In genomic region chr20:40770564-40771307, GRCh38 we compare ENCODE assay signal across 20 cellular contexts.
DNase-seq lines count a peak whose midpoint lies in the region; ATAC-seq, FAIRE-seq and TF ChIP-seq lines count a peak whose summit lies in the region.
"Had no signal": no experiment of that assay in that cellular context is flagged by ENCODE, and none has a peak within 500 bp of the region (broad histone marks: within the 10 kb centered on the region; RNA-seq: fewer than 3 reads in every experiment).

No MANE protein-coding gene starts in this region.

- no peak for TF ChIP-seq EP300 in H1 (IDR thresholded peaks at IDR 0.05; ENCODE audit: borderline replicate concordance in 1 of 2, low read depth in 2 of 2, low read length in 2 of 2)
- no peak for TF ChIP-seq EP300 in HepG2 (IDR thresholded peaks at IDR 0.05; ENCODE audit: low read depth in 2 of 2, low read length in 2 of 2)
- TF ChIP-seq EP300 in HepG2 (CRISPR knock-in tag; IDR thresholded peaks at IDR 0.05; ENCODE audit: borderline replicate concordance) = no peak
- no peak for TF ChIP-seq EP300 in transverse colon (IDR thresholded peaks at IDR 0.05; ENCODE audit: low read depth)

- no peak overlapping the region for H3K4me2 ChIP-seq in H1 (ENCODE audit: insufficient read depth in 1 of 2, low read depth in 2 of 2, low read length in 2 of 2)
- H3K4me2 ChIP-seq in HepG2 (ENCODE audit: low read depth, low read length) = no peak overlapping the region

- no peak overlapping the region for H2BK5ac ChIP-seq in H1 (ENCODE audit: low read depth, low read length)

- H2BK15ac ChIP-seq in H1 (ENCODE audit: low read length) = peak overlapping the region; percentile 12

- H3K23ac ChIP-seq in H1 (ENCODE audit: insufficient read length) = no peak overlapping the region

- no peak overlapping the region for H4K5ac ChIP-seq in H1 (ENCODE audit: insufficient read length, low read depth, low read length)

- no TSS peak for BruUV-seq in HepG2 (replicated peaks; lab: Mats Ljungman, UMichigan)

- H3K9ac ChIP-seq in H1 (replicated peaks in 1 of 4; ENCODE audit: extremely low read depth in 1 of 4, low read depth in 3 of 4, low read length in 3 of 4) = no peak overlapping the region
- no peak overlapping the region for H3K9ac ChIP-seq in HepG2 (ENCODE audit: insufficient read depth, low read depth, low read length)

- peak overlapping the region; percentile 40 for H2BK12ac ChIP-seq in H1 (ENCODE audit: low read depth, low read length)

- H3K18ac ChIP-seq in H1 (ENCODE audit: extremely low read depth, low read length) = no peak overlapping the region; the same call in 1 of the 2 replicates

- TF ChIP-seq RAD21 in H1 (IDR thresholded peaks at IDR 0.05 in 1 of 2, conservative IDR thresholded peaks at IDR 0.05 in 1 of 2; ENCODE audit: low read depth in 2 of 2, low read length in 2 of 2) = no peak
- no peak for TF ChIP-seq RAD21 in HepG2 (CRISPR knock-in tag; IDR thresholded peaks at IDR 0.05)

- H3K27me3 ChIP-seq in H1 (replicated peaks in 1 of 4; ENCODE audit: control insufficient read depth in 3 of 4, extremely low read depth in 1 of 4, insufficient read depth in 3 of 4, low read length in 3 of 4) (no peaks in the 10 kb centered on the region; a peak in 1 of 7 replicates), HepG2 (ENCODE audit: control insufficient read depth in 1 of 2, insufficient read depth in 2 of 2, low read length in 2 of 2) (0 out of 5 replicates have a peak, but pooled peaks cover 3 to 16% of the 10 kb centered on the region in 2 experiments), transverse colon (no peaks in the 10 kb centered on the region), small intestine (ENCODE audit: control insufficient read depth in 2 of 2, insufficient read depth in 2 of 2, low read length in 2 of 2) (no peaks in the 10 kb centered on the region)
- H3K27me3 ChIP-seq: uterus had no signal

- POLR2A ChIA-PET in H1 (lab: Charles Lee; ENCODE audit: partially characterized antibody) = no interaction called here
- POLR2A ChIA-PET in HepG2 (lab: Yijun Ruan, JAX) = no interaction called here

- CTCF ChIA-PET in H1 (lab: Charles Lee; ENCODE audit: partially characterized antibody) (interaction anchor here (0.8 to 1.4 kb wide), 4 partner anchors 27 to 186 kb away, joined by 3 to 8 read pairs (median 5); no protein-coding TSS in a partner anchor), HepG2 (lab: Yijun Ruan, JAX; ENCODE audit: low intra/inter-chr PET ratio, low total read pairs) (no interaction called here)

- H3K9me3 ChIP-seq in H1 (ENCODE audit: insufficient read depth in 2 of 2, low read depth in 1 of 2, low read length in 1 of 2) (no peaks in the 10 kb centered on the region), HepG2 (ENCODE audit: low read length) (no peaks in the 10 kb centered on the region), transverse colon (no peaks in the 10 kb centered on the region), small intestine (ENCODE audit: control insufficient read depth, low read depth) (no peaks in the 10 kb centered on the region)
- H3K9me3 ChIP-seq: neutrophil, uterus had no signal

- no peak overlapping the region for H3K4me3 ChIP-seq in H1 (ENCODE audit: extremely low read depth in 1 of 4, insufficient read depth in 2 of 4, low read depth in 3 of 4, low read length in 4 of 4)
- H3K4me3 ChIP-seq in HepG2 (replicated peaks in 1 of 3; ENCODE audit: insufficient read depth in 1 of 3, low read depth in 2 of 3, low read length in 3 of 3) = no peak overlapping the region
- H3K4me3 ChIP-seq in transverse colon = no peak overlapping the region
- no peak overlapping the region for H3K4me3 ChIP-seq in small intestine (ENCODE audit: low read depth in 1 of 2, low read length in 2 of 2)
- H3K4me3 ChIP-seq: lung, uterus had no signal

- DNase-seq in NOMO-1 treated with DMSO at 0.1 percent for 48 hours (lab: John Stamatoyannopoulos, UW; ENCODE audit: unreplicated experiment) = peak; percentile 48
- DNase-seq in H1 (ENCODE audit: low read depth in 1 of 2, low spot score in 2 of 2) = peak in 1 of 2 experiments; percentile 43
- no peak for DNase-seq in HepG2 (ENCODE audit: low spot score)
- peak; percentile 21 for DNase-seq in transverse colon
- DNase-seq in small intestine = no peak
- no peak for DNase-seq in stimulated activated CD8-positive, alpha-beta memory T cell treated with anti-CD3 and anti-CD28 coated beads, Interleukin-4, amount 100 ng/mL, for 48 hours
- DNase-seq: activated naive CD4-positive, alpha-beta T cell treated with Interleukin-2 at 50 U/mL for 16 hours; activated T-cell treated with anti-CD3 and anti-CD28 coated beads, Interleukin-2, amount 50 U/mL, for 4 hours; amniotic stem cell; CD4-positive, alpha-beta T cell; DMS 273 treated with DMSO at 0.1 percent for 48 hours; KG1; NCI-H526; T-helper 9 cell; uterus had no signal

- peaks cover 0 to 7% (median 0%) of the 10 kb centered on the region in 4 experiments; a peak in 3 of 7 replicates for H3K4me1 ChIP-seq in H1 (replicated peaks in 1 of 4; ENCODE audit: control insufficient read depth in 3 of 4, insufficient read depth in 4 of 4, low read length in 3 of 4)
- no peaks in the 10 kb centered on the region for H3K4me1 ChIP-seq in HepG2 (ENCODE audit: insufficient read depth, low read length)
- no peaks in the 10 kb centered on the region for H3K4me1 ChIP-seq in transverse colon
- no peaks in the 10 kb centered on the region for H3K4me1 ChIP-seq in small intestine (ENCODE audit: control insufficient read depth in 2 of 2, insufficient read depth in 1 of 2, low read depth in 1 of 2, low read length in 1 of 2)
- H3K4me1 ChIP-seq: uterus had no signal

- H2BK20ac ChIP-seq in H1 (ENCODE audit: low read length) = no peak overlapping the region

- in situ Hi-C loops in HepG2 (cut with HindIII; ENCODE audit: extremely low pct_ligation_motif_present, low pct_unique_long_range_greater_than_20kb) (no loop called here), transverse colon (cut with MboI; ENCODE audit: low pct_ligation_motif_present in 1 of 4, low pct_unique_long_range_greater_than_20kb in 1 of 4, low sequenced_read_pairs in 3 of 4) (no loop called here)

- intact Hi-C loops in HepG2 (cut with micrococcal nuclease; ENCODE audit: unreplicated experiment) (no loop called here), transverse colon (cut with DNase I; ENCODE audit: low total_unique reads) (no loop called here)

- no peak overlapping the region for H4K91ac ChIP-seq in H1 (replicated peaks; ENCODE audit: insufficient read length, low read length)

- peak overlapping the region; percentile 77 for H4K8ac ChIP-seq in H1 (ENCODE audit: extremely low read depth, insufficient read depth, low read length)

- no peak for TF ChIP-seq POLR2A in H1 (IDR thresholded peaks at IDR 0.05; ENCODE audit: control extremely low read depth in 1 of 2, low read depth in 2 of 2, low read length in 2 of 2)
- no peak for TF ChIP-seq POLR2A in HepG2 (IDR thresholded peaks at IDR 0.05; ENCODE audit: insufficient read depth in 1 of 2, low read depth in 2 of 2, low read length in 2 of 2)
- TF ChIP-seq POLR2A in transverse colon (IDR thresholded peaks at IDR 0.05) = no peak

- TF ChIP-seq CTCF in H1 (IDR thresholded peaks at IDR 0.05; ENCODE audit: control extremely low read depth in 1 of 3, insufficient read depth in 1 of 3, low read depth in 1 of 3, low read length in 3 of 3) (no peak), HepG2 (CRISPR knock-in tag; IDR thresholded peaks at IDR 0.05) (no peak), transverse colon (IDR thresholded peaks at IDR 0.05) (no peak)

- H4K20me1 ChIP-seq in H1 (replicated peaks in 1 of 2; ENCODE audit: control insufficient read depth in 1 of 2, insufficient read depth in 2 of 2, low read length in 2 of 2) (peaks cover 0 to 2% of the 10 kb centered on the region in 2 experiments), HepG2 (ENCODE audit: insufficient read depth, low read length) (no peaks in the 10 kb centered on the region)

- H3K56ac ChIP-seq in H1 (replicated peaks; ENCODE audit: insufficient read length, low read depth, low read length) = no peak overlapping the region

- 86% methylated on average over 12 of the region's 13 CpGs; no CpG with 5 or more reads in 1 of the 2 experiments for WGBS in H1 (ENCODE audit: extremely low coverage in 1 of 2, insufficient coverage in 1 of 2, insufficient read length in 1 of 2, insufficient replicate concordance in 2 of 2, low coverage in 1 of 2, low lambda C conversion rate in 2 of 2, missing lambda C conversion rate in 1 of 2), 2 experiments
- 9% methylated on average over 13 of the region's 13 CpGs for WGBS in HepG2 (ENCODE audit: low lambda C conversion rate)
- 70 to 74% methylated on average over 2 to 12 of the region's 13 CpGs for WGBS in transverse colon (ENCODE audit: low coverage in 1 of 2), 2 donors
- WGBS in small intestine, 3 donors = 60 to 68% (median 61%) methylated on average over 13 of the region's 13 CpGs

- no peak overlapping the region for H3K27ac ChIP-seq in H1 (ENCODE audit: low read depth, low read length)
- H3K27ac ChIP-seq in HepG2 (ENCODE audit: extremely low read length, insufficient read depth, low read length) = no peak overlapping the region
- H3K27ac ChIP-seq in transverse colon = no peak overlapping the region
- H3K27ac ChIP-seq in small intestine (ENCODE audit: low read depth in 1 of 2, low read length in 1 of 2) = no peak overlapping the region
- H3K27ac ChIP-seq: neutrophil, RWPE1, uterus had no signal

- no peak overlapping the region for H2AFZ ChIP-seq in H1 (ENCODE audit: low read length)
- H2AFZ ChIP-seq in HepG2 (ENCODE audit: low read length) = no peak overlapping the region

- FAIRE-seq in H1 (lab: Jason Lieb, UNC) (no peak), HepG2 (lab: Jason Lieb, UNC) (no peak), small intestine (lab: Jason Lieb, UNC) (no peak)
- FAIRE-seq: bronchial epithelial cell had no signal

- no peaks in the 10 kb centered on the region for H3K23me2 ChIP-seq in H1 (ENCODE audit: low read depth, low read length)

- H3K4ac ChIP-seq in H1 (replicated peaks; ENCODE audit: insufficient read length, low read depth, low read length) = no peak overlapping the region

- H3K14ac ChIP-seq in H1 (ENCODE audit: insufficient read length) = no peak overlapping the region

- H3K79me1 ChIP-seq in H1 (ENCODE audit: low read depth, low read length) = no peaks in the 10 kb centered on the region

- no peaks in the 10 kb centered on the region for H3K36me3 ChIP-seq in H1 (ENCODE audit: control insufficient read depth in 2 of 4, insufficient read depth in 4 of 4, low read length in 3 of 4)
- no peaks in the 10 kb centered on the region for H3K36me3 ChIP-seq in HepG2 (replicated peaks in 1 of 2; ENCODE audit: control insufficient read depth in 1 of 2, insufficient read depth in 2 of 2, low read length in 2 of 2)
- no peaks in the 10 kb centered on the region for H3K36me3 ChIP-seq in transverse colon
- H3K36me3 ChIP-seq in small intestine (ENCODE audit: control insufficient read depth in 2 of 2, insufficient read depth in 2 of 2, low read length in 2 of 2) = no peaks in the 10 kb centered on the region
- H3K36me3 ChIP-seq: neutrophil, uterus had no signal

- ATAC-seq in HepG2 (0 out of 3 replicates have a peak, but pooled peaks have one; percentile 17), HG02571 (IDR thresholded peaks at IDR 0.05; ENCODE audit: unreplicated experiment) (no peak)
- ATAC-seq: activated T-cell treated with anti-CD3 and anti-CD28 coated beads, Interleukin-2, amount 50 U/mL, for 4 hours had no signal

- no peak overlapping the region for H2AK5ac ChIP-seq in H1 (ENCODE audit: low read depth, low read length)

- no peak overlapping the region for H2BK120ac ChIP-seq in H1 (replicated peaks; ENCODE audit: low read depth, low read length)

- H3K79me2 ChIP-seq in H1 (ENCODE audit: control insufficient read depth in 1 of 2, insufficient read depth in 2 of 2, low read length in 2 of 2) (no peaks in the 10 kb centered on the region), HepG2 (ENCODE audit: insufficient read depth, low read length) (no peaks in the 10 kb centered on the region)

Comparison
In these comparisons a context has a peak if more than half of its experiments do, and no peak if none do; other contexts are left out.
1. DNase-seq: peak in NOMO-1 treated with DMSO at 0.1 percent for 48 hours (single experiment) and transverse colon (single experiment); none in HepG2 (single experiment), small intestine (single experiment) and stimulated activated CD8-positive, alpha-beta memory T cell treated with anti-CD3 and anti-CD28 coated beads, Interleukin-4, amount 100 ng/mL, for 48 hours (single experiment).